15 cellular contexts compared by ENCODE assay signal in genomic region chr9:115400801-115401200, GRCh38.
A peak's percentile ranks its signal among the peaks of the same experiment; 100 is the strongest.
DNase-seq lines count a peak whose midpoint lies in the region; ATAC-seq and TF ChIP-seq lines count a peak whose summit lies in the region.
"Had no signal": no experiment of that assay in that cellular context is flagged by ENCODE, and none has a peak within 500 bp of the region (broad histone marks: within the 10 kb centered on the region; RNA-seq: fewer than 3 reads in every experiment).

No MANE protein-coding gene starts in this region.

- H3K27ac Mint-ChIP-seq in naive thymus-derived CD8-positive, alpha-beta T cell: no peak overlapping the region
- H3K27ac Mint-ChIP-seq: activated CD4-positive, alpha-beta memory T cell treated with anti-CD3 and anti-CD28 coated beads, Interleukin-2, amount 10 ng/mL, durations not matched to agents 7 days and 5 days had no signal

- TF ChIP-seq CTCF in fibroblast of the aortic adventitia (IDR thresholded peaks at IDR 0.05; ENCODE audit: insufficient read depth, low read length): no peak

- peaks cover 0 to 31% (median 7%) of the 10 kb centered on the region in 5 donors for H3K27me3 Mint-ChIP-seq in naive thymus-derived CD8-positive, alpha-beta T cell
- H3K27me3 Mint-ChIP-seq: activated CD4-positive, alpha-beta memory T cell treated with anti-CD3 and anti-CD28 coated beads, Interleukin-2, amount 10 ng/mL, durations not matched to agents 7 days and 5 days had no signal

- H3K27me3 ChIP-seq in adipocyte (replicated peaks; ENCODE audit: control insufficient read depth, insufficient read depth, low read length): no peaks in the 10 kb centered on the region
- H3K27me3 ChIP-seq: BLaER1 treated with 17β-estradiol and CSF1 and Interleukin-3, amounts not matched to agents 10 nM and 100 nM; uterus had no signal

- no peaks in the 10 kb centered on the region for H3K36me3 ChIP-seq in adipocyte (ENCODE audit: control insufficient read depth, insufficient read depth, low read length, severe bottlenecking)
- H3K36me3 ChIP-seq: BLaER1 treated with 17β-estradiol and CSF1 and Interleukin-3, amounts not matched to agents 10 nM and 100 nM; uterus had no signal

- H3K4me3 ChIP-seq in adipocyte (ENCODE audit: low read length) (no peak overlapping the region), fibroblast of the aortic adventitia (ENCODE audit: low read depth, low read length) (no peak overlapping the region)
- H3K4me3 ChIP-seq: BLaER1 treated with 17β-estradiol and CSF1 and Interleukin-3, amounts not matched to agents 10 nM and 100 nM; uterus had no signal

- H3K9me3 Mint-ChIP-seq in naive thymus-derived CD8-positive, alpha-beta T cell: peaks cover 0 to 5% (median 0%) of the 10 kb centered on the region in 9 donors
- H3K9me3 Mint-ChIP-seq: activated CD4-positive, alpha-beta memory T cell treated with anti-CD3 and anti-CD28 coated beads, Interleukin-2, amount 10 ng/mL, durations not matched to agents 7 days and 5 days had no signal

- H3K4me1 ChIP-seq in adipocyte (ENCODE audit: control insufficient read depth, insufficient read depth, low read length): peaks cover 45% of the 10 kb centered on the region
- H3K4me1 ChIP-seq: uterus had no signal

- no peak overlapping the region for H3K4me3 Mint-ChIP-seq in naive thymus-derived CD8-positive, alpha-beta T cell
- H3K4me3 Mint-ChIP-seq: activated CD4-positive, alpha-beta memory T cell treated with anti-CD3 and anti-CD28 coated beads, Interleukin-2, amount 10 ng/mL, durations not matched to agents 7 days and 5 days had no signal

- peaks cover 0 to 1% (median 0%) of the 10 kb centered on the region in 4 donors for H3K4me1 Mint-ChIP-seq in naive thymus-derived CD8-positive, alpha-beta T cell
- H3K4me1 Mint-ChIP-seq: activated CD4-positive, alpha-beta memory T cell treated with anti-CD3 and anti-CD28 coated beads, Interleukin-2, amount 10 ng/mL, durations not matched to agents 7 days and 5 days had no signal

- peak overlapping the region; percentile 80 for H3K9ac ChIP-seq in adipocyte (ENCODE audit: low read length)
- H3K9ac ChIP-seq: BLaER1 treated with 17β-estradiol and CSF1 and Interleukin-3, amounts not matched to agents 10 nM and 100 nM had no signal

- no peak for ATAC-seq in naive thymus-derived CD8-positive, alpha-beta T cell
- ATAC-seq: left colon had no signal

- H3K36me3 Mint-ChIP-seq in naive thymus-derived CD8-positive, alpha-beta T cell: no peaks in the 10 kb centered on the region

- POLR2A ChIA-PET in naive thymus-derived CD8-positive, alpha-beta T cell (lab: Charles Lee): no interaction called here

- H3K9me3 ChIP-seq in adipocyte (ENCODE audit: control insufficient read depth, low read length): no peaks in the 10 kb centered on the region
- H3K9me3 ChIP-seq: uterus had no signal

- peak; percentile 94 for DNase-seq in EH (ENCODE audit: low read depth)
- DNase-seq in adipocyte (ENCODE audit: low read depth): peak; percentile 90
- peak; percentile 44 for DNase-seq in fibroblast of the aortic adventitia (ENCODE audit: low read depth)
- DNase-seq in retina: peak; percentile 6
- DNase-seq in activated naive CD4-positive, alpha-beta T cell treated with anti-CD3 and anti-CD28 coated beads, Interleukin-2, amount 50 U/mL, for 16 hours: no peak
- DNase-seq in COLO668 (lab: John Stamatoyannopoulos, UW; ENCODE audit: unreplicated experiment): no peak
- no peak for DNase-seq in SKM-1 (lab: John Stamatoyannopoulos, UW; ENCODE audit: unreplicated experiment)
- no peak for DNase-seq in naive thymus-derived CD8-positive, alpha-beta T cell
- DNase-seq: activated CD4-positive, alpha-beta memory T cell treated with anti-CD3 and anti-CD28 coated beads, Interleukin-2, amount 10 ng/mL, durations not matched to agents 7 days and 5 days; activated T-cell treated with anti-CD3 and anti-CD28 coated beads, Interleukin-2, amount 50 U/mL, for 48 hours; left colon; NCI-H2081; NCI-H524 treated with DMSO at 0.1 percent for 48 hours; uterus had no signal

Comparison
In these comparisons a context has a peak if more than half of its experiments do, and no peak if none do; other contexts are left out.
1. DNase-seq: peak in EH (single experiment), adipocyte (single experiment), fibroblast of the aortic adventitia (single experiment) and retina (single experiment); none in activated naive CD4-positive, alpha-beta T cell treated with anti-CD3 and anti-CD28 coated beads, Interleukin-2, amount 50 U/mL, for 16 hours (single experiment), COLO668 (single experiment), SKM-1 (single experiment) and naive thymus-derived CD8-positive, alpha-beta T cell (0 of 10).